In genomic region chrX:150926791-150927190, GRCh38 we compare ENCODE assay signal across 20 cellular contexts. TPM values are rescaled to one million over a fixed set of nuclear protein-coding genes. Genes with fewer than 3 reads are reported as not detected.
DNase-seq lines count a peak whose midpoint lies in the region; ATAC-seq, FAIRE-seq and TF ChIP-seq lines count a peak whose summit lies in the region.
"Had no signal": no experiment of that assay in that cellular context is flagged by ENCODE, and none has a peak within 500 bp of the region (broad histone marks: within the 10 kb centered on the region; RNA-seq: fewer than 3 reads in every experiment).

No MANE protein-coding gene starts in this region.

- H2BK20ac ChIP-seq in H9 (ENCODE audit: low read depth, low read length, poor library complexity, severe bottlenecking), result no peak overlapping the region

- in situ Hi-C loops in G401 (cut with HindIII; ENCODE audit: low sequenced_read_pairs), result no loop called here

- DNase-seq in G401 (ENCODE audit: low spot score), result peak; percentile 66
- DNase-seq in H9, result no peak
- no peak for DNase-seq in astrocyte (ENCODE audit: low read depth)
- DNase-seq in mesenchymal stem cell, result no peak
- DNase-seq in cardiac septum (ENCODE audit: low spot score), result no peak
- DNase-seq in AML-193 (lab: John Stamatoyannopoulos, UW), result no peak
- DNase-seq in HT-29 (ENCODE audit: low spot score), result no peak
- DNase-seq: CD4-positive, alpha-beta T cell; COR-L47; DMS153; DND-41; GDM1 had no signal

- FAIRE-seq in astrocyte (lab: Jason Lieb, UNC), result peak; percentile 52
- FAIRE-seq: GM12878 had no signal

- H2AFZ ChIP-seq in H9 (ENCODE audit: low read length) (no peak overlapping the region), astrocyte (ENCODE audit: low read depth, low read length) (no peak overlapping the region), mesenchymal stem cell (ENCODE audit: low read depth, low read length) (no peak overlapping the region)
- H2AFZ ChIP-seq: GM23248 had no signal

- no peak overlapping the region for H3K4me3 ChIP-seq in astrocyte (ENCODE audit: insufficient read depth, low read depth, low read length)
- H3K4me3 ChIP-seq in mesenchymal stem cell (ENCODE audit: insufficient read depth in 1 of 2, low read depth in 1 of 2, low read length in 2 of 2), result no peak overlapping the region
- H3K4me3 ChIP-seq: BLaER1, GM12878, GM23248, HAP-1 had no signal

- H3K18ac ChIP-seq in H9 (ENCODE audit: insufficient read length, low read depth, low read length), result no peak overlapping the region
- H3K18ac ChIP-seq in mesenchymal stem cell (ENCODE audit: low read depth in 1 of 2, low read length in 2 of 2), result no peak overlapping the region

- no peak overlapping the region for H2BK120ac ChIP-seq in H9 (ENCODE audit: low read depth, low read length, poor library complexity, severe bottlenecking)
- H2BK120ac ChIP-seq in mesenchymal stem cell (ENCODE audit: low read depth, low read length), result no peak overlapping the region

- no peaks in the 10 kb centered on the region for H3K23me2 ChIP-seq in H9 (ENCODE audit: insufficient read length, low read depth, low read length, poor library complexity, severe bottlenecking)

- H3K4me1 ChIP-seq in H9 (ENCODE audit: insufficient read depth, low read length) (peaks cover 10% of the 10 kb centered on the region; the same call in 1 of the 2 replicates), astrocyte (ENCODE audit: insufficient read depth, low read length) (no peaks in the 10 kb centered on the region), mesenchymal stem cell (ENCODE audit: control insufficient read depth, insufficient read depth, low read depth, low read length) (peaks cover 2% of the 10 kb centered on the region)
- H3K4me1 ChIP-seq: BLaER1, HAP-1 had no signal

- H3K9ac ChIP-seq in H9 (ENCODE audit: extremely low read depth, insufficient read length, low read length) (no peak overlapping the region), astrocyte (ENCODE audit: low read length) (no peak overlapping the region), mesenchymal stem cell (ENCODE audit: low read length) (no peak overlapping the region)
- H3K9ac ChIP-seq: BLaER1, GM23248 had no signal

- H3K27me3 ChIP-seq in H9 (ENCODE audit: insufficient read depth, low read length), result no peaks in the 10 kb centered on the region; the same call in 1 of the 2 replicates
- H3K27me3 ChIP-seq in astrocyte (ENCODE audit: insufficient read depth, low read length), result no peaks in the 10 kb centered on the region
- peaks cover 0 to 6% of the 10 kb centered on the region in 2 experiments for H3K27me3 ChIP-seq in mesenchymal stem cell (ENCODE audit: control insufficient read depth in 1 of 2, insufficient read depth in 1 of 2, low read length in 2 of 2)
- H3K27me3 ChIP-seq: BLaER1 had no signal

- intact Hi-C loops in cardiac septum (cut with DNase I), result no loop called here

- H3K14ac ChIP-seq in H9 (ENCODE audit: insufficient read depth, low read length), result no peak overlapping the region
- no peak overlapping the region for H3K14ac ChIP-seq in mesenchymal stem cell (ENCODE audit: low read length in 2 of 2)

- H4K20me1 ChIP-seq in H9 (ENCODE audit: control insufficient read depth, insufficient read depth, insufficient read length), result no peaks in the 10 kb centered on the region
- no peaks in the 10 kb centered on the region for H4K20me1 ChIP-seq in astrocyte (ENCODE audit: insufficient read depth, low read length)
- H4K20me1 ChIP-seq: BLaER1 had no signal

- H2AK5ac ChIP-seq in H9 (ENCODE audit: insufficient read length, low read length), result no peak overlapping the region
- H2AK5ac ChIP-seq in mesenchymal stem cell (ENCODE audit: low read length, severe bottlenecking), result peak overlapping the region; percentile 42

- H3K79me2 ChIP-seq in H9 (ENCODE audit: insufficient read depth, low read length), result no peaks in the 10 kb centered on the region
- H3K79me2 ChIP-seq in astrocyte (ENCODE audit: insufficient read depth, low read length), result no peaks in the 10 kb centered on the region

- H3K27ac Mint-ChIP-seq in H9 (no peak overlapping the region; a peak in 1 of 7 replicates), astrocyte (ENCODE audit: unreplicated experiment) (no peak overlapping the region)
- H3K27ac Mint-ChIP-seq: B cell; CD4-positive, alpha-beta T cell had no signal

- WGBS in H9 (ENCODE audit: extremely low coverage, insufficient read length, low lambda C conversion rate), result no CpG with 5 or more reads among the region's 2 CpGs
- WGBS in mesenchymal stem cell, result no CpG with 5 or more reads among the region's 2 CpGs

- H3K79me1 ChIP-seq in H9 (ENCODE audit: insufficient read depth, low read depth, low read length, poor library complexity, severe bottlenecking) (no peaks in the 10 kb centered on the region), mesenchymal stem cell (replicated peaks; ENCODE audit: low read length, poor library complexity, severe bottlenecking) (no peaks in the 10 kb centered on the region)

- H3K27me3 Mint-ChIP-seq in H9 (ENCODE audit: low read depth), result no peaks in the 10 kb centered on the region; the same call in 1 of the 2 replicates
- no peaks in the 10 kb centered on the region for H3K27me3 Mint-ChIP-seq in astrocyte (ENCODE audit: low read depth, unreplicated experiment)
- H3K27me3 Mint-ChIP-seq: B cell; CD4-positive, alpha-beta T cell had no signal

- H3K4me3 Mint-ChIP-seq in H9, result no peak overlapping the region
- no peak overlapping the region for H3K4me3 Mint-ChIP-seq in astrocyte (ENCODE audit: unreplicated experiment)
- H3K4me3 Mint-ChIP-seq: B cell; CD4-positive, alpha-beta T cell; HFFc6 had no signal

- peaks cover 15 to 17% of the 10 kb centered on the region in 2 experiments for H3K4me1 Mint-ChIP-seq in H9
- peaks cover 2% of the 10 kb centered on the region for H3K4me1 Mint-ChIP-seq in astrocyte (ENCODE audit: low read depth, unreplicated experiment)
- H3K4me1 Mint-ChIP-seq: B cell had no signal

- no peak overlapping the region for H4K5ac ChIP-seq in H9 (ENCODE audit: insufficient read length, low read depth, low read length)

- TF ChIP-seq CTCF in H9 (conservative IDR thresholded peaks at IDR 0.05) (no peak), astrocyte (IDR thresholded peaks at IDR 0.05; ENCODE audit: insufficient read depth, low read depth, low read length) (no peak)

- no peaks in the 10 kb centered on the region for H3K36me3 ChIP-seq in astrocyte (ENCODE audit: insufficient read depth, low read length)
- no peaks in the 10 kb centered on the region for H3K36me3 ChIP-seq in mesenchymal stem cell (ENCODE audit: control insufficient read depth in 1 of 2, insufficient read depth in 2 of 2, low read depth in 1 of 2, low read length in 2 of 2)
- H3K36me3 ChIP-seq: BLaER1, HAP-1 had no signal

- H3K4me2 ChIP-seq in H9 (ENCODE audit: insufficient read depth, insufficient read length, low read length) (no peak overlapping the region), astrocyte (ENCODE audit: low read length) (no peak overlapping the region), mesenchymal stem cell (ENCODE audit: low read length, poor library complexity, severe bottlenecking) (no peak overlapping the region)
- H3K4me2 ChIP-seq: BLaER1 had no signal

- no peak overlapping the region for H3K56ac ChIP-seq in H9 (ENCODE audit: insufficient read length, low read depth, low read length)

- no peak overlapping the region for H3T11ph ChIP-seq in H9 (ENCODE audit: low read length)

- H4K91ac ChIP-seq in H9 (ENCODE audit: insufficient read length, low read depth, low read length) (no peak overlapping the region), mesenchymal stem cell (ENCODE audit: low read length) (no peak overlapping the region)

- no peak for ATAC-seq in HG03196 (IDR thresholded peaks at IDR 0.05; ENCODE audit: unreplicated experiment)
- ATAC-seq: GM12878 had no signal

- H3K9me3 ChIP-seq in H9 (ENCODE audit: control insufficient read depth, low read depth, low read length) (no peaks in the 10 kb centered on the region), astrocyte (ENCODE audit: insufficient read depth, low read depth, low read length) (no peaks in the 10 kb centered on the region), mesenchymal stem cell (ENCODE audit: control insufficient read depth, low read length) (peaks cover 10% of the 10 kb centered on the region)
- H3K9me3 ChIP-seq: BLaER1 had no signal

- no peak overlapping the region for H3K23ac ChIP-seq in H9 (ENCODE audit: insufficient read length, low read depth, low read length)
- no peak overlapping the region for H3K23ac ChIP-seq in mesenchymal stem cell (ENCODE audit: low read length in 2 of 2)

- H3K27ac ChIP-seq in H9 (ENCODE audit: insufficient read length, low read depth, low read length) (no peak overlapping the region), astrocyte (ENCODE audit: low read depth, low read length) (no peak overlapping the region), mesenchymal stem cell (ENCODE audit: low read length, poor library complexity, severe bottlenecking) (no peak overlapping the region)
- H3K27ac ChIP-seq: BLaER1, C4-2B, GM23248 had no signal

- peaks cover 0 to 4% (median 1%) of the 10 kb centered on the region in 3 experiments; a peak in 4 of 7 replicates for H3K36me3 Mint-ChIP-seq in H9 (ENCODE audit: insufficient read depth in 1 of 3, low read depth in 3 of 3)
- no peaks in the 10 kb centered on the region for H3K36me3 Mint-ChIP-seq in astrocyte (ENCODE audit: low read depth, unreplicated experiment)

- H2BK15ac ChIP-seq in H9 (ENCODE audit: low read depth, low read length) (no peak overlapping the region), mesenchymal stem cell (ENCODE audit: low read depth, poor library complexity, severe bottlenecking) (no peak overlapping the region)

- H2BK12ac ChIP-seq in H9 (ENCODE audit: insufficient read length, low read depth, low read length) (peak overlapping the region; percentile 19), mesenchymal stem cell (ENCODE audit: low read length in 2 of 2) (no peak overlapping the region)

- peaks cover 49 to 71% of the 10 kb centered on the region in 2 experiments for H3K9me3 Mint-ChIP-seq in H9
- H3K9me3 Mint-ChIP-seq in astrocyte (ENCODE audit: unreplicated experiment), result no peaks in the 10 kb centered on the region
- H3K9me3 Mint-ChIP-seq: HFFc6 had no signal

- H4K8ac ChIP-seq in H9 (replicated peaks; ENCODE audit: insufficient read length, low read depth, low read length) (no peak overlapping the region), mesenchymal stem cell (ENCODE audit: low read length) (no peak overlapping the region)

- H3K4ac ChIP-seq in H9 (ENCODE audit: low read depth, low read length) (no peak overlapping the region), mesenchymal stem cell (ENCODE audit: low read depth in 1 of 2, low read length in 2 of 2) (no peak overlapping the region)

- H2BK5ac ChIP-seq in H9 (ENCODE audit: insufficient read length, low read length) (no peak overlapping the region), mesenchymal stem cell (ENCODE audit: low read depth, low read length, poor library complexity, severe bottlenecking) (no peak overlapping the region)

RNA-seq across cellular contexts. Expression of gene CD99L2, which starts 28.3 kb away (rescaled TPM):
- total RNA-seq in G401 (2014; rRNA removed; shearing (Covaris generic)), result 23.7 and 26.1 TPM in 2 replicates
- 7.2 and 7.3 TPM in 2 replicates for total RNA-seq in H9 (2021)
- 38.4 and 41.2 TPM in 2 replicates for total RNA-seq in astrocyte
- 40.5 TPM for polyA plus RNA-seq in mesenchymal stem cell (2013, experiment 1 of 2)
- 41.4 TPM for polyA plus RNA-seq in mesenchymal stem cell (2013, experiment 2 of 2)
- 90.8 TPM for total RNA-seq in cardiac septum
- total RNA-seq in HT-29 (2014; rRNA removed; shearing (Covaris generic)), result 3.3 and 3.8 TPM in 2 replicates

RNA-seq across cellular contexts. Expression of gene HMGB3, which starts 56.3 kb away (rescaled TPM):
- total RNA-seq in G401 (2014; rRNA removed; shearing (Covaris generic)), result 33.1 and 40.4 TPM in 2 replicates
- 366 and 373 TPM in 2 replicates for total RNA-seq in H9 (2021)
- total RNA-seq in astrocyte, result 25.8 and 34.7 TPM in 2 replicates
- polyA plus RNA-seq in mesenchymal stem cell (2013, experiment 1 of 2), result 44.9 TPM
- polyA plus RNA-seq in mesenchymal stem cell (2013, experiment 2 of 2), result 47.1 TPM
- total RNA-seq in cardiac septum, result 8.9 TPM
- total RNA-seq in HT-29 (2014; rRNA removed; shearing (Covaris generic)), result 26.7 and 33.0 TPM in 2 replicates
